In the genomic region with DNA sequence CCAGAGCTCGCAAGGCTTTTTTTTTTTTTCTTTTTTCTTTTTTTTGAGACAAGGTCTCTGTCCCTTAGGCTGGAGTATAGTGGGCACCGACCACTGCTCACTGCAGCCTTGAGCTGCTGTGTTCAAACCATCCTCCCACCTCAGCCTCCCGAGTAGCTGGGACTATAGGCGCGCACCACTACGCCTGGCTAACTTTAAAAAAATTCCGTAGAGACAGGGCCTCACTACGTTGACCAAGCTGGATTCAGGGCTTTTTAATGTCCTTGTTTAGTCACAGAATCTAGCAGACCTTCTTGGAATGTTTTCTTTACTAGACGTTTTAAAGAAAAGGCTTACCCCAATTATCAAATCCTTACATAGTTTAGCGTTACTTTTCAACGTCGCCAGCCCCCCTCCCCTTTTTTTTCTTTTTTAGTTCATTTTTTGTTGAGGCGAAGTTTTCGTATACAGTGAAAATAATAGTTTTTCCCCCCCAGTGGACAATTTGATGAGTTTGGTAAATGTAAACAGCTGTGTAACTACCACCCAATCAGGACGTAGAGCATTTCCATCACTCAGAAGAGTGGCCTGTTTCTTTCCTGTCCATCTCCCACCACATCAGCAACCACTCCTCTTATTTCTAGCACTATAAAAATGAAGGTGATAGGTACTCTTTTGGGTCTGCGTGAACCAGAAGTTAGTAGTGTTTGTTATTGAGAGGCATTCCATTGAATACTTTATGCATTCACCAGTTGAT, we compare ENCODE assay signal across 1 cellular context.
TF ChIP-seq lines count a peak whose summit lies in the region.

No MANE protein-coding gene starts in this region.

TF ChIP-seq in SK-N-SH, 30 proteins besides CTCF, POLR2A, EP300 and RAD21 (continued from another document):
- TF ChIP-seq, protein P1, sequence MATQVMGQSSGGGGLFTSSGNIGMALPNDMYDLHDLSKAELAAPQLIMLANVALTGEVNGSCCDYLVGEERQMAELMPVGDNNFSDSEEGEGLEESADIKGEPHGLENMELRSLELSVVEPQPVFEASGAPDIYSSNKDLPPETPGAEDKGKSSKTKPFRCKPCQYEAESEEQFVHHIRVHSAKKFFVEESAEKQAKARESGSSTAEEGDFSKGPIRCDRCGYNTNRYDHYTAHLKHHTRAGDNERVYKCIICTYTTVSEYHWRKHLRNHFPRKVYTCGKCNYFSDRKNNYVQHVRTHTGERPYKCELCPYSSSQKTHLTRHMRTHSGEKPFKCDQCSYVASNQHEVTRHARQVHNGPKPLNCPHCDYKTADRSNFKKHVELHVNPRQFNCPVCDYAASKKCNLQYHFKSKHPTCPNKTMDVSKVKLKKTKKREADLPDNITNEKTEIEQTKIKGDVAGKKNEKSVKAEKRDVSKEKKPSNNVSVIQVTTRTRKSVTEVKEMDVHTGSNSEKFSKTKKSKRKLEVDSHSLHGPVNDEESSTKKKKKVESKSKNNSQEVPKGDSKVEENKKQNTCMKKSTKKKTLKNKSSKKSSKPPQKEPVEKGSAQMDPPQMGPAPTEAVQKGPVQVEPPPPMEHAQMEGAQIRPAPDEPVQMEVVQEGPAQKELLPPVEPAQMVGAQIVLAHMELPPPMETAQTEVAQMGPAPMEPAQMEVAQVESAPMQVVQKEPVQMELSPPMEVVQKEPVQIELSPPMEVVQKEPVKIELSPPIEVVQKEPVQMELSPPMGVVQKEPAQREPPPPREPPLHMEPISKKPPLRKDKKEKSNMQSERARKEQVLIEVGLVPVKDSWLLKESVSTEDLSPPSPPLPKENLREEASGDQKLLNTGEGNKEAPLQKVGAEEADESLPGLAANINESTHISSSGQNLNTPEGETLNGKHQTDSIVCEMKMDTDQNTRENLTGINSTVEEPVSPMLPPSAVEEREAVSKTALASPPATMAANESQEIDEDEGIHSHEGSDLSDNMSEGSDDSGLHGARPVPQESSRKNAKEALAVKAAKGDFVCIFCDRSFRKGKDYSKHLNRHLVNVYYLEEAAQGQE (IDR thresholded peaks at IDR 0.05; ENCODE audit: low read depth, low read length), result no peak
- TF ChIP-seq FOXJ3 (CRISPR knock-in tag; IDR thresholded peaks at IDR 0.05) (no peak), SMC3 (IDR thresholded peaks at IDR 0.05; ENCODE audit: low read depth, low read length) (no peak), RXRA (IDR thresholded peaks at IDR 0.05; ENCODE audit: borderline replicate concordance, low read depth) (no peak), GATA2 (CRISPR knock-in tag; IDR thresholded peaks at IDR 0.05) (no peak), YY1 (IDR thresholded peaks at IDR 0.05; ENCODE audit: low read depth) (no peak), MXI1 (IDR thresholded peaks at IDR 0.05; ENCODE audit: low read depth, low read length) (no peak), EZH2phosphoT487 (IDR thresholded peaks at IDR 0.05; ENCODE audit: borderline replicate concordance, low read depth) (no peak)
